Comparison of ENCODE assay signal across 15 cellular contexts in the genomic region with DNA sequence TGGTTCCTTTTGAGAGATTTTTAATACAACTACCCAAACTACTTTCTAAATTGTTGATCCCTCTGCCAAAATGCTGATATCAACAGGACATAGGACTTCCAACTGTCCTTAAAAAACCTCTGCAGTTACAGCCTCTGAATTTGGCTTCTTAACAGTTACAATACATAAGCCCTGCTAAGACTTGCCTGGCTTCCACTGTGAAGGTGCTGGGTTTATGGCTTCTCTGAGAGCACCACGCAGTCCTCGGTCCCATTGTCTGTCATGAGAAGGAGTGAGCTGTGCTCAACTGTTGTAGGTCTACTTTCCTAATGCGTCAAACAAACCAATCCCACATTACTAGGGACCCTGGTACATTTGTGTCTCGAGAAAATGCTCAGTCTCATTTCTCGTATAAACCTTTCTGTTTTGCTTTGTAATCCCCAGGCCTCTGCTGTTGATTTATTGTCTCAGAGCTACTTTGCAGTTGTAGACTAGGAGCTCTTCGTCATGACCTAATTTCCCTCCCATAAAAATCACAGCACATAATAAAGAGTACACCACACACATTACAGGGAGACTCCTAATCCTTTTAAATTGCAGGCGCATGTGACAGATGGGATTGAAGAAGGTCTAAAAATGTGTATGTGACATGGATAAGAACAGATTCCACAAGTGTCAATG.
DNase-seq lines count a peak whose midpoint lies in the region; ATAC-seq, FAIRE-seq and TF ChIP-seq lines count a peak whose summit lies in the region.
"Had no signal": no experiment of that assay in that cellular context is flagged by ENCODE, and none has a peak within 500 bp of the region (broad histone marks: within the 10 kb centered on the region; RNA-seq: fewer than 3 reads in every experiment).

No MANE protein-coding gene starts in this region.

- in situ Hi-C loops in K562 (cut with MboI), result no loop called here

- no peaks in the 10 kb centered on the region for H3K27me3 ChIP-seq in K562 (ENCODE audit: control insufficient read depth in 2 of 2, insufficient read depth in 2 of 2, low read length in 2 of 2)
- no peaks in the 10 kb centered on the region for H3K27me3 ChIP-seq in subcutaneous abdominal adipose tissue (ENCODE audit: control insufficient read depth in 5 of 5, insufficient read depth in 4 of 5, low read length in 5 of 5)
- H3K27me3 ChIP-seq in foreskin keratinocyte, result no peaks in the 10 kb centered on the region

- 27% methylated on average over 7 of the region's 7 CpGs for WGBS in K562 (ENCODE audit: insufficient coverage, low coverage, missing lambda C conversion rate)

- BruUV-seq in K562 (replicated peaks; lab: Mats Ljungman, UMichigan), result no TSS peak

- H2AFZ ChIP-seq in K562 (ENCODE audit: low read depth, low read length), result no peak overlapping the region

- TF ChIP-seq POLR2A in K562 (conservative IDR thresholded peaks at IDR 0.05), result no peak

- no peak overlapping the region for H3K4me3 ChIP-seq in K562
- H3K4me3 ChIP-seq in mucosa of descending colon, result no peak overlapping the region
- H3K4me3 ChIP-seq in subcutaneous abdominal adipose tissue (ENCODE audit: low read depth in 1 of 5, low read length in 5 of 5), result no peak overlapping the region

- no peaks in the 10 kb centered on the region for H3K79me2 ChIP-seq in K562 (ENCODE audit: control insufficient read depth, insufficient read depth, low read length)

- FAIRE-seq in K562 (lab: Jason Lieb, UNC), result no peak

- H3K27ac ChIP-seq in K562 (ENCODE audit: extremely low read depth, low read depth, low read length), result no peak overlapping the region
- peak overlapping the region; percentile 4 for H3K27ac ChIP-seq in subcutaneous abdominal adipose tissue (ENCODE audit: low read depth, low read length)
- no peak overlapping the region for H3K27ac ChIP-seq in foreskin keratinocyte
- H3K27ac ChIP-seq: 22Rv1, RWPE1 had no signal

- DNase-seq in DMS 273 (lab: John Stamatoyannopoulos, UW; ENCODE audit: unreplicated experiment) (peak; percentile 54), DMS 273 treated with DMSO at 0.1 percent for 48 hours (lab: John Stamatoyannopoulos, UW) (no peak), K562 (ENCODE audit: extremely low read depth in 1 of 4, low spot score in 3 of 4) (no peak), mucosa of descending colon (no peak), foreskin keratinocyte (no peak), kidney glomerular epithelial cell (lab: John Stamatoyannopoulos, UW) (no peak), NK-92 (lab: John Stamatoyannopoulos, UW; ENCODE audit: unreplicated experiment) (no peak)
- DNase-seq: NCI-H187 treated with DMSO at 0.1 percent for 48 hours; NCI-H748 treated with DMSO at 0.1 percent for 48 hours; stimulated activated CD4-positive, alpha-beta T cell treated with anti-CD3 and anti-CD28 coated beads, Interleukin-12 subunit alpha, Interleukin-12 subunit beta, amount 100 ng/mL, for 4 hours; T-helper 17 cell had no signal

- intact Hi-C loops in K562 (cut with micrococcal nuclease) (no loop called here), mucosa of descending colon (cut with DNase I, micrococcal nuclease) (no loop called here)

- H3K36me3 ChIP-seq in K562 (ENCODE audit: control insufficient read depth, insufficient read depth, low read length) (no peaks in the 10 kb centered on the region), mucosa of descending colon (ENCODE audit: low read depth) (no peaks in the 10 kb centered on the region), subcutaneous abdominal adipose tissue (ENCODE audit: control insufficient read depth in 5 of 5, insufficient read depth in 5 of 5, low read length in 5 of 5) (no peaks in the 10 kb centered on the region)

- H3K4me2 ChIP-seq in K562 (ENCODE audit: insufficient read depth, low read length), result no peak overlapping the region

- H4K20me1 ChIP-seq in K562 (replicated peaks; ENCODE audit: control insufficient read depth, insufficient read depth, low read length), result no peaks in the 10 kb centered on the region

- no peak for TF ChIP-seq RAD21 in K562 (CRISPR knock-in tag; conservative IDR thresholded peaks at IDR 0.05 in 1 of 2, IDR thresholded peaks at IDR 0.05 in 1 of 2)

- POLR2A ChIA-PET in K562 (lab: Yijun Ruan, JAX), result interaction anchor here (0.6 to 1.2 kb wide), 2 partner anchors 11 to 405 kb away, joined by 4 to 6 read pairs; no protein-coding TSS in a partner anchor

- no peaks in the 10 kb centered on the region for H3K9me1 ChIP-seq in K562 (ENCODE audit: control insufficient read depth, insufficient read depth, low read length)

- H3K9me3 ChIP-seq in K562 (replicated peaks; ENCODE audit: control insufficient read depth, insufficient read depth, low read depth, low read length) (no peaks in the 10 kb centered on the region), mucosa of descending colon (no peaks in the 10 kb centered on the region), subcutaneous abdominal adipose tissue (ENCODE audit: control insufficient read depth in 5 of 5, low read length in 5 of 5) (no peaks in the 10 kb centered on the region)

- TF ChIP-seq EP300 in K562 (IDR thresholded peaks at IDR 0.05; ENCODE audit: low read length), result no peak

- CTCF ChIA-PET in K562 (lab: Yijun Ruan, JAX; ENCODE audit: low intra/inter-chr PET ratio), result no interaction called here

- no peak overlapping the region for H3K9ac ChIP-seq in K562 (ENCODE audit: insufficient read depth in 1 of 2, low read depth in 2 of 2, low read length in 2 of 2)
- H3K9ac ChIP-seq in subcutaneous abdominal adipose tissue (ENCODE audit: low read length in 5 of 5), result no peak overlapping the region

- TF ChIP-seq CTCF in K562 (IDR thresholded peaks at IDR 0.05 in 2 of 3, conservative IDR thresholded peaks at IDR 0.05 in 1 of 3; ENCODE audit: insufficient read depth in 2 of 3, low read depth in 1 of 3, low read length in 3 of 3), result no peak
- TF ChIP-seq CTCF in mucosa of descending colon (IDR thresholded peaks at IDR 0.05), result no peak
- TF ChIP-seq CTCF in foreskin keratinocyte (conservative IDR thresholded peaks at IDR 0.05), result no peak

- ATAC-seq in K562, result no peak
- ATAC-seq in mucosa of descending colon, result peak; percentile 87
- ATAC-seq in foreskin keratinocyte, result no peak
- ATAC-seq: activated naive CD4-positive, alpha-beta T cell treated with anti-CD3 and anti-CD28 coated beads, Interleukin-2, amount 50 U/mL, for 72 hours; T-helper 17 cell had no signal

- H3K4me1 ChIP-seq in K562 (replicated peaks in 1 of 2; ENCODE audit: control insufficient read depth in 2 of 2, insufficient read depth in 2 of 2, low read length in 2 of 2) (peaks cover 4 to 17% of the 10 kb centered on the region in 2 experiments; a peak in 4 of 5 replicates), mucosa of descending colon (ENCODE audit: low read depth) (peaks cover 16% of the 10 kb centered on the region), subcutaneous abdominal adipose tissue (ENCODE audit: control insufficient read depth in 5 of 5, insufficient read depth in 5 of 5, low read length in 5 of 5) (peaks cover 0 to 43% (median 28%) of the 10 kb centered on the region in 5 donors), foreskin keratinocyte (no peaks in the 10 kb centered on the region)

TF ChIP-seq in K562, 482 proteins besides CTCF, POLR2A, EP300 and RAD21:
- TF ChIP-seq, protein P1, sequence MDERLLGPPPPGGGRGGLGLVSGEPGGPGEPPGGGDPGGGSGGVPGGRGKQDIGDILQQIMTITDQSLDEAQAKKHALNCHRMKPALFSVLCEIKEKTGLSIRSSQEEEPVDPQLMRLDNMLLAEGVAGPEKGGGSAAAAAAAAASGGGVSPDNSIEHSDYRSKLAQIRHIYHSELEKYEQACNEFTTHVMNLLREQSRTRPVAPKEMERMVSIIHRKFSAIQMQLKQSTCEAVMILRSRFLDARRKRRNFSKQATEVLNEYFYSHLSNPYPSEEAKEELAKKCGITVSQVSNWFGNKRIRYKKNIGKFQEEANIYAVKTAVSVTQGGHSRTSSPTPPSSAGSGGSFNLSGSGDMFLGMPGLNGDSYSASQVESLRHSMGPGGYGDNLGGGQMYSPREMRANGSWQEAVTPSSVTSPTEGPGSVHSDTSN (CRISPR knock-in tag; IDR thresholded peaks at IDR 0.05; ENCODE audit: low read depth), result no peak
- TF ChIP-seq, protein P1 (tag; conservative IDR thresholded peaks at IDR 0.05; ENCODE audit: low read depth), result peak; percentile 59; the same call in 1 of the 2 replicates
- TF ChIP-seq CBX8 (IDR thresholded peaks at IDR 0.05; ENCODE audit: borderline replicate concordance, extremely low read depth, low read depth, low read length, poor library complexity, severe bottlenecking) (no peak), RBM22 (IDR thresholded peaks at IDR 0.05; ENCODE audit: low read depth, low read length, poor library complexity, severe bottlenecking) (no peak), CHD4 (IDR thresholded peaks at IDR 0.05; ENCODE audit: insufficient read depth, insufficient replicate concordance, low read depth, low read length, poor library complexity, severe bottlenecking) (no peak), LCOR (CRISPR knock-in tag; IDR thresholded peaks at IDR 0.05) (no peak)
- TF ChIP-seq, protein P2, sequence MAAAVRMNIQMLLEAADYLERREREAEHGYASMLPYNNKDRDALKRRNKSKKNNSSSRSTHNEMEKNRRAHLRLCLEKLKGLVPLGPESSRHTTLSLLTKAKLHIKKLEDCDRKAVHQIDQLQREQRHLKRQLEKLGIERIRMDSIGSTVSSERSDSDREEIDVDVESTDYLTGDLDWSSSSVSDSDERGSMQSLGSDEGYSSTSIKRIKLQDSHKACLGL (CRISPR knock-in tag; IDR thresholded peaks at IDR 0.05; ENCODE audit: borderline replicate concordance, poor library complexity, severe bottlenecking), result no peak
